In the genomic region with DNA sequence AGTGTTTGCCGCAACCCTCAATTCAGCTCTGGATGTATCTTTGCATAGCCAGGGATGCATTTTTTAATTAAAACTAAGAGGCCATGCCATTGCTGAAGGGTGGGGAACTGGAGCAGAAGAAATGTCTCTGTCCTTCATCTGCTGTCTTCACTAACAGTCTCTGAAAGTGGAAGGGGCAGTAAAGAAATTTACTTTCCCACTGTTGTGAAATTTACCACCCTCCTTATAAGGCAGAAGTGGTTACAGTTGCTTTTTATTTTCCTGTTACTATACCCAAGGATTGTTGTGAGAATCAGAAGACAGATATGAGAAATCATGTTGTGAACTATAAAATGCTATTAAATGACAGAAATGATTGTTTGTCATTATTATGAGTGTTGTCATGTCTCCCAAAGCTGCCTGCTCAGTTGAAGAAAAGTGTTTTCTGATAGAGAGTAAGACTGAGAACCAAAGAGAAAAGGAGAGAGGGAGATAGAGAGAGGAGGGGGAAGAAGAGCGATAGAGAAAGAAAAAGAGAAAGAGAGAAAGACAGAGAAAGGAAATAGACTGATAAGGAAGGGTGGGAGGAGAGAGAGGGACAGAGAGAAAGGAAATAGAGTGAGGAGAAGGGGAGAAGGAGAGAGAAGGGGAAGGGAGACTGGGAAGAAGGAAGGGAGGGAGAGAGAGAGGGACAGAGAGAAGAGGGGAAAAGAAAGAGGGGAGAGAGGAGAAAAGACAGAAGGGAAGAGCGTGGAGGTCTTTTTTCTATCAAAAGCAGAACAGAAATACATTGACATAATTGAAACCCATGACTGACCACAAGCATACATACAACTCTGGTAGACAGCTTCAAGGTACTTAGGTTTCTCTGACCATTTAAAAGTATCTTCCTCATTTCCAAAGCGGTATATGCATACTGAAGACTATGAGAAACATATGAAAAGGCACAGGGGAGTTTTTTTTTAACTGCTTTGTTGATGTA, we compare ENCODE assay signal across 11 cellular contexts. TPM values are rescaled to one million over a fixed set of nuclear protein-coding genes. Genes with fewer than 3 reads are reported as not detected.
DNase-seq lines count a peak whose midpoint lies in the region; ATAC-seq and TF ChIP-seq lines count a peak whose summit lies in the region.
"Had no signal": no experiment of that assay in that cellular context is flagged by ENCODE, and none has a peak within 500 bp of the region (broad histone marks: within the 10 kb centered on the region; RNA-seq: fewer than 3 reads in every experiment).

No MANE protein-coding gene starts in this region.

- no peak for TF ChIP-seq CTCF in hepatocyte (IDR thresholded peaks at IDR 0.05; ENCODE audit: poor library complexity)

- 95% methylated on average over 4 of the region's 4 CpGs for WGBS in hepatocyte (ENCODE audit: low lambda C conversion rate, missing lambda C conversion rate)

- H4K20me1 ChIP-seq in hepatocyte (ENCODE audit: insufficient read depth, poor library complexity, severe bottlenecking): no peaks in the 10 kb centered on the region

- no peaks in the 10 kb centered on the region for H3K79me2 ChIP-seq in hepatocyte

- POLR2A ChIA-PET in activated CD4-positive, alpha-beta T cell treated with anti-CD3 and anti-CD28 coated beads for 36 hours (lab: Charles Lee): no interaction called here
- POLR2A ChIA-PET in activated CD4-positive, alpha-beta T cell treated with anti-CD3 and anti-CD28 coated beads, Interleukin-2, amount 10 ng/mL, durations not matched to agents 7 days and 5 days (lab: Charles Lee): no interaction called here

- H3K36me3 Mint-ChIP-seq in activated CD4-positive, alpha-beta T cell treated with anti-CD3 and anti-CD28 coated beads for 36 hours (ENCODE audit: low read depth): peaks cover 13% of the 10 kb centered on the region
- H3K36me3 Mint-ChIP-seq in activated CD4-positive, alpha-beta T cell treated with anti-CD3 and anti-CD28 coated beads, Interleukin-2, amount 10 ng/mL, durations not matched to agents 7 days and 5 days (ENCODE audit: low read depth): peaks cover 3% of the 10 kb centered on the region
- peaks cover under 1% of the 10 kb centered on the region for H3K36me3 Mint-ChIP-seq in stimulated activated effector memory CD8-positive, alpha-beta T cell treated with anti-CD3 and anti-CD28 coated beads, Interleukin-12 subunit alpha, Interleukin-12 subunit beta, amount 100 ng/mL, for 72 hours

- intact Hi-C loops in activated CD4-positive, alpha-beta T cell treated with anti-CD3 and anti-CD28 coated beads for 36 hours (cut with DNase I, micrococcal nuclease): no loop called here
- intact Hi-C loops in Right ventricle myocardium inferior (cut with DNase I): no loop called here

- no peaks in the 10 kb centered on the region for H3K4me1 ChIP-seq in hepatocyte (ENCODE audit: insufficient read depth)
- H3K4me1 ChIP-seq: transverse colon had no signal

- no peaks in the 10 kb centered on the region for H3K9me3 ChIP-seq in hepatocyte (ENCODE audit: low read depth)
- H3K9me3 ChIP-seq: transverse colon had no signal

- no peaks in the 10 kb centered on the region for H3K9me3 Mint-ChIP-seq in activated CD4-positive, alpha-beta T cell treated with anti-CD3 and anti-CD28 coated beads for 36 hours (ENCODE audit: low read depth)
- H3K9me3 Mint-ChIP-seq in activated CD4-positive, alpha-beta T cell treated with anti-CD3 and anti-CD28 coated beads, Interleukin-2, amount 10 ng/mL, durations not matched to agents 7 days and 5 days: no peaks in the 10 kb centered on the region
- H3K9me3 Mint-ChIP-seq in stimulated activated effector memory CD8-positive, alpha-beta T cell treated with anti-CD3 and anti-CD28 coated beads, Interleukin-12 subunit alpha, Interleukin-12 subunit beta, amount 100 ng/mL, for 72 hours: no peaks in the 10 kb centered on the region

- H2AFZ ChIP-seq in hepatocyte: no peak overlapping the region

- CTCF ChIA-PET in activated CD4-positive, alpha-beta T cell treated with anti-CD3 and anti-CD28 coated beads for 36 hours (lab: Charles Lee): interaction anchor here (1.0 kb wide), 1 partner anchor 8 kb away, joined by 3 read pairs; no protein-coding TSS in a partner anchor
- CTCF ChIA-PET in activated CD4-positive, alpha-beta T cell treated with anti-CD3 and anti-CD28 coated beads, Interleukin-2, amount 10 ng/mL, durations not matched to agents 7 days and 5 days (lab: Charles Lee): interaction anchor here (1.2 to 1.5 kb wide), 2 partner anchors 13 to 14 kb away, joined by 4 to 5 read pairs; no protein-coding TSS in a partner anchor

- H3K27ac Mint-ChIP-seq in activated CD4-positive, alpha-beta T cell treated with anti-CD3 and anti-CD28 coated beads for 36 hours: no peak overlapping the region
- H3K27ac Mint-ChIP-seq in activated CD4-positive, alpha-beta T cell treated with anti-CD3 and anti-CD28 coated beads, Interleukin-2, amount 10 ng/mL, durations not matched to agents 7 days and 5 days: no peak overlapping the region
- H3K27ac Mint-ChIP-seq in stimulated activated effector memory CD8-positive, alpha-beta T cell treated with anti-CD3 and anti-CD28 coated beads, Interleukin-12 subunit alpha, Interleukin-12 subunit beta, amount 100 ng/mL, for 72 hours: peak overlapping the region; percentile 93

- no peaks in the 10 kb centered on the region for H3K9me2 ChIP-seq in hepatocyte (replicated peaks; ENCODE audit: insufficient read depth)

- no peaks in the 10 kb centered on the region for H3K27me3 ChIP-seq in hepatocyte
- H3K27me3 ChIP-seq: transverse colon had no signal

- DNase-seq in activated CD4-positive, alpha-beta T cell treated with anti-CD3 and anti-CD28 coated beads for 36 hours: no peak
- no peak for DNase-seq in activated CD4-positive, alpha-beta T cell treated with anti-CD3 and anti-CD28 coated beads, Interleukin-2, amount 10 ng/mL, durations not matched to agents 7 days and 5 days
- DNase-seq in stimulated activated effector memory CD8-positive, alpha-beta T cell treated with anti-CD3 and anti-CD28 coated beads, Interleukin-12 subunit alpha, Interleukin-12 subunit beta, amount 100 ng/mL, for 72 hours (ENCODE audit: low spot score in 2 of 2): no peak
- DNase-seq in hepatocyte (ENCODE audit: low spot score) (no peak), Right ventricle myocardium inferior (ENCODE audit: missing footprints) (no peak), NCI-H510A treated with DMSO at 0.1 percent for 48 hours (lab: John Stamatoyannopoulos, UW) (no peak)
- DNase-seq: NCI-H1436 treated with DMSO at 0.1 percent for 48 hours; stimulated activated CD4-positive, alpha-beta T cell treated with anti-CD3 and anti-CD28 coated beads, Interleukin-15, amount 100 ng/mL, for 24 hours; transverse colon had no signal

- peaks cover 7% of the 10 kb centered on the region for H3K4me1 Mint-ChIP-seq in activated CD4-positive, alpha-beta T cell treated with anti-CD3 and anti-CD28 coated beads for 36 hours
- H3K4me1 Mint-ChIP-seq in activated CD4-positive, alpha-beta T cell treated with anti-CD3 and anti-CD28 coated beads, Interleukin-2, amount 10 ng/mL, durations not matched to agents 7 days and 5 days: peaks cover 3% of the 10 kb centered on the region
- peaks cover 12% of the 10 kb centered on the region for H3K4me1 Mint-ChIP-seq in stimulated activated effector memory CD8-positive, alpha-beta T cell treated with anti-CD3 and anti-CD28 coated beads, Interleukin-12 subunit alpha, Interleukin-12 subunit beta, amount 100 ng/mL, for 72 hours

- H3K4me3 Mint-ChIP-seq in activated CD4-positive, alpha-beta T cell treated with anti-CD3 and anti-CD28 coated beads for 36 hours: no peak overlapping the region
- H3K4me3 Mint-ChIP-seq in activated CD4-positive, alpha-beta T cell treated with anti-CD3 and anti-CD28 coated beads, Interleukin-2, amount 10 ng/mL, durations not matched to agents 7 days and 5 days: no peak overlapping the region
- H3K4me3 Mint-ChIP-seq in stimulated activated effector memory CD8-positive, alpha-beta T cell treated with anti-CD3 and anti-CD28 coated beads, Interleukin-12 subunit alpha, Interleukin-12 subunit beta, amount 100 ng/mL, for 72 hours: peak overlapping the region; percentile 41

- H3K36me3 ChIP-seq in hepatocyte (replicated peaks; ENCODE audit: insufficient read depth, low read depth): no peaks in the 10 kb centered on the region
- H3K36me3 ChIP-seq: transverse colon had no signal

- no peak overlapping the region for H3K27ac ChIP-seq in hepatocyte
- H3K27ac ChIP-seq: transverse colon had no signal

- no peaks in the 10 kb centered on the region for H3K27me3 Mint-ChIP-seq in activated CD4-positive, alpha-beta T cell treated with anti-CD3 and anti-CD28 coated beads for 36 hours
- no peaks in the 10 kb centered on the region for H3K27me3 Mint-ChIP-seq in activated CD4-positive, alpha-beta T cell treated with anti-CD3 and anti-CD28 coated beads, Interleukin-2, amount 10 ng/mL, durations not matched to agents 7 days and 5 days

- peak; percentile 36 for ATAC-seq in activated CD4-positive, alpha-beta T cell treated with anti-CD3 and anti-CD28 coated beads for 36 hours
- ATAC-seq in HG02588 (IDR thresholded peaks at IDR 0.05; ENCODE audit: unreplicated experiment) (peak; percentile 95), HG03521 (IDR thresholded peaks at IDR 0.05; ENCODE audit: unreplicated experiment) (peak; percentile 96), Right ventricle myocardium inferior (no peak)
- peak; percentile 83 for ATAC-seq in stimulated activated effector memory CD8-positive, alpha-beta T cell treated with anti-CD3 and anti-CD28 coated beads, Interleukin-12 subunit alpha, Interleukin-12 subunit beta, amount 100 ng/mL, for 72 hours

- no peak overlapping the region for H3K4me3 ChIP-seq in hepatocyte
- H3K4me3 ChIP-seq: transverse colon had no signal

- H3K4me2 ChIP-seq in hepatocyte: no peak overlapping the region

RNA-seq across cellular contexts. Expression of a gene that starts 22.5 kb away (rescaled TPM):
- 100 to 1,000 TPM in 1 of 2 experiments, 10 to 100 TPM in 1; 81.0 to 139 TPM for total RNA-seq in activated CD4-positive, alpha-beta T cell treated with anti-CD3 and anti-CD28 coated beads for 36 hours
- 100 to 1,000 TPM; 104 to 116 TPM for total RNA-seq in activated CD4-positive, alpha-beta T cell treated with anti-CD3 and anti-CD28 coated beads, Interleukin-2, amount 10 ng/mL, durations not matched to agents 7 days and 5 days
- 145 and 154 TPM in 2 replicates for total RNA-seq in hepatocyte
- polyA plus RNA-seq in hepatocyte: 365 and 377 TPM in 2 replicates
- total RNA-seq in Right ventricle myocardium inferior: 49.6 TPM

RNA-seq across cellular contexts. Expression of a gene that starts 22.8 kb away (rescaled TPM):
- total RNA-seq in activated CD4-positive, alpha-beta T cell treated with anti-CD3 and anti-CD28 coated beads for 36 hours: 10 to 100 TPM; 22.8 to 31.1 TPM
- total RNA-seq in activated CD4-positive, alpha-beta T cell treated with anti-CD3 and anti-CD28 coated beads, Interleukin-2, amount 10 ng/mL, durations not matched to agents 7 days and 5 days: 10 to 100 TPM; 21.2 to 30.5 TPM
- total RNA-seq in hepatocyte (51.9 and 55.8 TPM in 2 replicates), Right ventricle myocardium inferior (13.7 TPM)
- polyA plus RNA-seq in hepatocyte: 48.3 and 64.0 TPM in 2 replicates
